Comparison of ENCODE assay signal across 8 cellular contexts in genomic region chr7:24971333-24972165, GRCh38. TPM values are rescaled to one million over a fixed set of nuclear protein-coding genes. Genes with fewer than 3 reads are reported as not detected.
DNase-seq lines count a peak whose midpoint lies in the region; ATAC-seq lines count a peak whose summit lies in the region.

No MANE protein-coding gene starts in this region.

- no peak overlapping the region for H3K4me2 ChIP-seq in mesenchymal stem cell (ENCODE audit: low read length, poor library complexity, severe bottlenecking)

- 40% methylated on average over 8 of the region's 9 CpGs for WGBS in mesenchymal stem cell

- peaks cover 63 to 85% (median 75%) of the 10 kb centered on the region in 4 donors for H3K4me1 Mint-ChIP-seq in CD4-positive, alpha-beta memory T cell
- peaks cover 76% of the 10 kb centered on the region for H3K4me1 Mint-ChIP-seq in activated T-helper 2 cell treated with anti-CD3 and anti-CD28 coated beads, Interferon-gamma antibody, Interleukin-2, Interleukin-4, amounts not matched to agents 10 μg/mL and 5 μg/mL and 100 μg/mL, durations not matched to agents 14 hours and 24 hours and 36 hours (ENCODE audit: low read depth)

- peak overlapping the region; percentile 100 for H4K91ac ChIP-seq in mesenchymal stem cell (ENCODE audit: low read length)

- POLR2A ChIA-PET in CD4-positive, alpha-beta memory T cell (lab: Charles Lee; ENCODE audit: partially characterized antibody): interaction anchor here (0.8 to 15.0 kb wide), 8 partner anchors 7 to 196 kb away, joined by 3 to 141 read pairs (median 3); partner anchors contain the start of genes CYCS and OSBPL3

- peak overlapping the region; percentile 96 to 99 for H2BK12ac ChIP-seq in mesenchymal stem cell (ENCODE audit: low read length in 2 of 2)

- H3K27me3 ChIP-seq in CD4-positive, alpha-beta memory T cell (ENCODE audit: insufficient read depth, low read length): no peaks in the 10 kb centered on the region
- no peaks in the 10 kb centered on the region for H3K27me3 ChIP-seq in mesenchymal stem cell (ENCODE audit: control insufficient read depth in 1 of 2, insufficient read depth in 1 of 2, low read length in 2 of 2)

- H4K8ac ChIP-seq in mesenchymal stem cell (ENCODE audit: low read length): peak overlapping the region; percentile 76

- H3K9me3 Mint-ChIP-seq in CD4-positive, alpha-beta memory T cell: no peaks in the 10 kb centered on the region
- H3K9me3 Mint-ChIP-seq in activated T-helper 2 cell treated with anti-CD3 and anti-CD28 coated beads, Interferon-gamma antibody, Interleukin-2, Interleukin-4, amounts not matched to agents 10 μg/mL and 5 μg/mL and 100 μg/mL, durations not matched to agents 14 hours and 24 hours and 36 hours: no peaks in the 10 kb centered on the region

- H3K27ac ChIP-seq in CD4-positive, alpha-beta memory T cell (ENCODE audit: low read depth, low read length): no peak overlapping the region
- peak overlapping the region; percentile 95 for H3K27ac ChIP-seq in mesenchymal stem cell (ENCODE audit: low read length, poor library complexity, severe bottlenecking)

- peak overlapping the region in 6 of 8 donors; percentile 38 to 72 (median 54) for H3K4me3 Mint-ChIP-seq in CD4-positive, alpha-beta memory T cell
- peak overlapping the region; percentile 49 for H3K4me3 Mint-ChIP-seq in activated T-helper 2 cell treated with anti-CD3 and anti-CD28 coated beads, Interferon-gamma antibody, Interleukin-2, Interleukin-4, amounts not matched to agents 10 μg/mL and 5 μg/mL and 100 μg/mL, durations not matched to agents 14 hours and 24 hours and 36 hours (ENCODE audit: low read depth)

- H3K9ac ChIP-seq in mesenchymal stem cell (ENCODE audit: low read length): peak overlapping the region; percentile 89

- DNase-seq in CD4-positive, alpha-beta memory T cell: peak in 1 of 5 donors; percentile 37
- DNase-seq in activated T-helper 2 cell treated with anti-CD3 and anti-CD28 coated beads, Interferon-gamma antibody, Interleukin-2, Interleukin-4, amounts not matched to agents 10 μg/mL and 5 μg/mL and 100 μg/mL, durations not matched to agents 14 hours and 24 hours and 36 hours (ENCODE audit: low spot score): no peak
- DNase-seq in mesenchymal stem cell (peak; percentile 92), DMS79 treated with DMSO at 0.1 percent for 48 hours (lab: John Stamatoyannopoulos, UW) (no peak), NCI-H1694 treated with DMSO at 0.1 percent for 48 hours (lab: John Stamatoyannopoulos, UW) (no peak), NCI-H2227 treated with DMSO at 0.1 percent for 48 hours (lab: John Stamatoyannopoulos, UW) (no peak), NCI-H526 treated with DMSO at 0.1 percent for 48 hours (lab: John Stamatoyannopoulos, UW) (no peak)

- H3K4ac ChIP-seq in mesenchymal stem cell (ENCODE audit: low read depth in 1 of 2, low read length in 2 of 2): peak overlapping the region; percentile 96 to 100

- peak overlapping the region; percentile 97 for H2BK5ac ChIP-seq in mesenchymal stem cell (ENCODE audit: low read depth, low read length, poor library complexity, severe bottlenecking)

- H3K36me3 Mint-ChIP-seq in CD4-positive, alpha-beta memory T cell: no peaks in the 10 kb centered on the region
- peaks cover 38% of the 10 kb centered on the region for H3K36me3 Mint-ChIP-seq in activated T-helper 2 cell treated with anti-CD3 and anti-CD28 coated beads, Interferon-gamma antibody, Interleukin-2, Interleukin-4, amounts not matched to agents 10 μg/mL and 5 μg/mL and 100 μg/mL, durations not matched to agents 14 hours and 24 hours and 36 hours (ENCODE audit: low read depth)

- H3K23ac ChIP-seq in mesenchymal stem cell (ENCODE audit: low read length in 2 of 2): no peak overlapping the region

- peaks cover 70% of the 10 kb centered on the region for H3K4me1 ChIP-seq in CD4-positive, alpha-beta memory T cell (ENCODE audit: insufficient read depth, low read length)
- H3K4me1 ChIP-seq in mesenchymal stem cell (ENCODE audit: control insufficient read depth, insufficient read depth, low read depth, low read length): peaks cover 14% of the 10 kb centered on the region

- H3K9me3 ChIP-seq in CD4-positive, alpha-beta memory T cell (ENCODE audit: control insufficient read depth in 1 of 2, low read length in 2 of 2): no peaks in the 10 kb centered on the region
- no peaks in the 10 kb centered on the region for H3K9me3 ChIP-seq in mesenchymal stem cell (ENCODE audit: control insufficient read depth, low read length)

- H3K18ac ChIP-seq in mesenchymal stem cell (ENCODE audit: low read depth in 1 of 2, low read length in 2 of 2): peak overlapping the region; percentile 93 to 99

- no peaks in the 10 kb centered on the region for H3K27me3 Mint-ChIP-seq in CD4-positive, alpha-beta memory T cell
- no peaks in the 10 kb centered on the region for H3K27me3 Mint-ChIP-seq in activated T-helper 2 cell treated with anti-CD3 and anti-CD28 coated beads, Interferon-gamma antibody, Interleukin-2, Interleukin-4, amounts not matched to agents 10 μg/mL and 5 μg/mL and 100 μg/mL, durations not matched to agents 14 hours and 24 hours and 36 hours (ENCODE audit: low read depth)

- CTCF ChIA-PET in CD4-positive, alpha-beta memory T cell (lab: Charles Lee; ENCODE audit: partially characterized antibody): interaction anchor here (1.0 to 3.0 kb wide), 4 partner anchors 10 to 159 kb away, joined by 4 to 12 read pairs (median 5); no protein-coding TSS in a partner anchor

- H3K36me3 ChIP-seq in CD4-positive, alpha-beta memory T cell (ENCODE audit: insufficient read depth, low read length): no peaks in the 10 kb centered on the region
- no peaks in the 10 kb centered on the region for H3K36me3 ChIP-seq in mesenchymal stem cell (ENCODE audit: control insufficient read depth in 1 of 2, insufficient read depth in 2 of 2, low read depth in 1 of 2, low read length in 2 of 2)

- peak overlapping the region; percentile 69 for H2BK120ac ChIP-seq in mesenchymal stem cell (ENCODE audit: low read depth, low read length)

- H2AFZ ChIP-seq in mesenchymal stem cell (ENCODE audit: low read depth, low read length): no peak overlapping the region

- peak overlapping the region; percentile 96 for H2AK5ac ChIP-seq in mesenchymal stem cell (ENCODE audit: low read length, severe bottlenecking)

- intact Hi-C loops in CD4-positive, alpha-beta memory T cell (cut with micrococcal nuclease): no loop called here
- intact Hi-C loops in activated T-helper 2 cell treated with anti-CD3 and anti-CD28 coated beads, Interferon-gamma antibody, Interleukin-2, Interleukin-4, amounts not matched to agents 10 μg/mL and 5 μg/mL and 100 μg/mL, durations not matched to agents 14 hours and 24 hours and 36 hours (cut with micrococcal nuclease): no loop called here

- peaks cover 8% of the 10 kb centered on the region for H3K79me1 ChIP-seq in mesenchymal stem cell (replicated peaks; ENCODE audit: low read length, poor library complexity, severe bottlenecking)

- ATAC-seq in HG02678 (IDR thresholded peaks at IDR 0.05; ENCODE audit: unreplicated experiment): peak; percentile 46

- peak overlapping the region in 1 of 2 experiments; percentile 57 for H3K14ac ChIP-seq in mesenchymal stem cell (ENCODE audit: low read length in 2 of 2)

- peak overlapping the region in 4 of 7 donors; percentile 21 to 71 (median 38) for H3K27ac Mint-ChIP-seq in CD4-positive, alpha-beta memory T cell
- H3K27ac Mint-ChIP-seq in activated T-helper 2 cell treated with anti-CD3 and anti-CD28 coated beads, Interferon-gamma antibody, Interleukin-2, Interleukin-4, amounts not matched to agents 10 μg/mL and 5 μg/mL and 100 μg/mL, durations not matched to agents 14 hours and 24 hours and 36 hours: peak overlapping the region; percentile 69

- no peak overlapping the region for H2BK15ac ChIP-seq in mesenchymal stem cell (ENCODE audit: low read depth, poor library complexity, severe bottlenecking)

- no peak overlapping the region for H3K4me3 ChIP-seq in CD4-positive, alpha-beta memory T cell (ENCODE audit: low read length in 2 of 2)
- H3K4me3 ChIP-seq in mesenchymal stem cell (ENCODE audit: insufficient read depth in 1 of 2, low read depth in 1 of 2, low read length in 2 of 2): no peak overlapping the region

RNA-seq across cellular contexts. Expression of gene OSBPL3, which starts 8.4 kb away (rescaled TPM):
- 10 to 100 TPM; 61.2 to 72.7 TPM for total RNA-seq in CD4-positive, alpha-beta memory T cell
- 10 to 100 TPM in 1 of 2 donors, 1 to 10 TPM in 1; 6.9 to 19.7 TPM for polyA plus RNA-seq in CD4-positive, alpha-beta memory T cell
- total RNA-seq in activated T-helper 2 cell treated with anti-CD3 and anti-CD28 coated beads, Interferon-gamma antibody, Interleukin-2, Interleukin-4, amounts not matched to agents 10 μg/mL and 5 μg/mL and 100 μg/mL, durations not matched to agents 14 hours and 24 hours and 36 hours: 74.2 and 76.2 TPM in 2 replicates
- 7.8 TPM for polyA plus RNA-seq in mesenchymal stem cell (2013, experiment 1 of 2)
- polyA plus RNA-seq in mesenchymal stem cell (2013, experiment 2 of 2): 7.5 TPM
